18 cellular contexts compared by ENCODE assay signal in the genomic region with DNA sequence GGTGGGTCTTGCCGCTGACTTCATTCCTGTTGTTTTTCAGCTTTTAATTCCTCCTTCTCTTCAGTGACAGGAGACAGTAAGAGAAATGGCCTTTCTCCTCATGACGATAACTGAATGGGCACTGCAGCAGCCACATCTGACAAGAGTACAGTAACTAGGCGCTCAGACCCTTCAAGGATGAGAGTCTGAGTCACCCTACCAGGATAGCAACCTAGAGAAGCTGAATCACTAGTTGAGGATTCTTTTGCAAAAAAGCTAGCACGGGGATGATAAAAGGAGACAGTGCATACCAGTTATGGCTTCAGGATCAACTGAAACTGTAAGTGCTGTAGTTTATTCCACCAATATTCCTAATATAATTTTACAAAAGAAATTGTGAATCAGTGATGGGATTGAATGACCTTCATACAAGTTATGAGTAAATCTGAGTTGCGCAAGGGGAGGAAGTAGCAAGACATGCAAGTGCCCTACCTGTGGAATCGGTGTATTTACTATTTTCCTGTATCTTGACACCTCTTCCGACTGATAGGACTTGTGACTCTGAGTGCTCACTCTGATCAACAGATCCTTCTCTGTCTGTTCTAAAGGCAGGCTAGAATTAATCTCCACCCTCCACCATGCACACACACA.
DNase-seq lines count a peak whose midpoint lies in the region; ATAC-seq, FAIRE-seq and TF ChIP-seq lines count a peak whose summit lies in the region.
"Had no signal": no experiment of that assay in that cellular context is flagged by ENCODE, and none has a peak within 500 bp of the region (broad histone marks: within the 10 kb centered on the region; RNA-seq: fewer than 3 reads in every experiment).

No MANE protein-coding gene starts in this region.

- TF ChIP-seq POLR2A in NB4 (IDR thresholded peaks at IDR 0.05; ENCODE audit: extremely low read depth, insufficient read length): no peak

- no peak for ATAC-seq in GM19463 (IDR thresholded peaks at IDR 0.05; ENCODE audit: unreplicated experiment)
- ATAC-seq: A549, GM12878, HCT116, K562 had no signal

- no peaks in the 10 kb centered on the region for H3K9me3 Mint-ChIP-seq in HFFc6

- H3K27me3 Mint-ChIP-seq in HFFc6 (ENCODE audit: insufficient read depth): no peaks in the 10 kb centered on the region
- H3K27me3 Mint-ChIP-seq: CD4-positive, alpha-beta memory T cell had no signal

- H3K4me3 Mint-ChIP-seq in HFFc6: no peak overlapping the region
- H3K4me3 Mint-ChIP-seq: CD4-positive, alpha-beta memory T cell had no signal

- no peak for TF ChIP-seq CTCF in HFFc6 (IDR thresholded peaks at IDR 0.05)
- no peak for TF ChIP-seq CTCF in NB4 (IDR thresholded peaks at IDR 0.05; ENCODE audit: low read depth, low read length)
- no peak for TF ChIP-seq CTCF in bronchial epithelial cell (IDR thresholded peaks at IDR 0.05; ENCODE audit: insufficient read depth, low read length, severe bottlenecking)

- H3K27me3 ChIP-seq in bronchial epithelial cell (ENCODE audit: control insufficient read depth, insufficient read depth, low read length): no peaks in the 10 kb centered on the region
- H3K27me3 ChIP-seq: BE2C had no signal

- no peak overlapping the region for H3K27ac Mint-ChIP-seq in HFFc6
- H3K27ac Mint-ChIP-seq: CD4-positive, alpha-beta memory T cell had no signal

- peaks cover 2% of the 10 kb centered on the region; the same call in 1 of the 2 replicates for H3K36me3 Mint-ChIP-seq in HFFc6 (ENCODE audit: low read depth)
- H3K36me3 Mint-ChIP-seq: CD4-positive, alpha-beta memory T cell had no signal

- H3K4me1 Mint-ChIP-seq in HFFc6 (ENCODE audit: low read depth): peaks cover 15% of the 10 kb centered on the region
- H3K4me1 Mint-ChIP-seq: CD4-positive, alpha-beta memory T cell had no signal

- FAIRE-seq in bronchial epithelial cell (lab: Jason Lieb, UNC): no peak
- FAIRE-seq: A549, D721Med, GM12878, GM18507, K562 had no signal

- no peaks in the 10 kb centered on the region for H3K36me3 ChIP-seq in bronchial epithelial cell (ENCODE audit: control insufficient read depth, insufficient read depth, low read length)
- H3K36me3 ChIP-seq: BE2C had no signal

- peak; percentile 8 for DNase-seq in ELR (ENCODE audit: low read depth)
- peak; percentile 9 for DNase-seq in HFFc6
- peak; percentile 8 for DNase-seq in NB4 (ENCODE audit: low read depth)
- DNase-seq in bronchial epithelial cell (ENCODE audit: low read depth): peak; percentile 18
- no peak for DNase-seq in NCI-H1048 (lab: John Stamatoyannopoulos, UW)
- no peak for DNase-seq in NCI-H128 (lab: John Stamatoyannopoulos, UW; ENCODE audit: unreplicated experiment)
- DNase-seq in anterior cingulate cortex (lab: John Stamatoyannopoulos, UW): no peak
- DNase-seq: BE2C; CD4-positive, alpha-beta memory T cell; DMS153; Karpas-422 had no signal

- H3K4me3 ChIP-seq in NB4 (ENCODE audit: low read depth, low read length): no peak overlapping the region
- H3K4me3 ChIP-seq in bronchial epithelial cell (ENCODE audit: low read depth, low read length): no peak overlapping the region
- H3K4me3 ChIP-seq: A549, GM12878, K562 had no signal

Comparison
In these comparisons a context has a peak if more than half of its experiments do, and no peak if none do; other contexts are left out.
1. DNase-seq: peak in ELR (single experiment), HFFc6 (single experiment), NB4 (single experiment) and bronchial epithelial cell (single experiment); none in NCI-H1048 (single experiment), NCI-H128 (single experiment) and anterior cingulate cortex (0 of 58).